ENCODE assay signal across 16 cellular contexts in genomic region chr11:2590951-2591754, GRCh38.
DNase-seq lines count a peak whose midpoint lies in the region; TF ChIP-seq lines count a peak whose summit lies in the region.
"Had no signal": no experiment of that assay in that cellular context is flagged by ENCODE, and none has a peak within 500 bp of the region (broad histone marks: within the 10 kb centered on the region; RNA-seq: fewer than 3 reads in every experiment).

No MANE protein-coding gene starts in this region.

- peak; percentile 23 for DNase-seq in 8988T
- DNase-seq in GM13976 (ENCODE audit: low spot score), result peak; percentile 20
- DNase-seq in dorsolateral prefrontal cortex, result peak; percentile 12 to 90 (median 82)
- no peak for DNase-seq in neural crest cell (ENCODE audit: low read depth, low spot score)
- no peak for DNase-seq in CD14-positive monocyte (ENCODE audit: low spot score)
- DNase-seq in effector memory CD4-positive, alpha-beta T cell, result no peak
- no peak for DNase-seq in NCI-H446 treated with DMSO at 0.1 percent for 48 hours (lab: John Stamatoyannopoulos, UW)
- DNase-seq in cortex of kidney (lab: John Stamatoyannopoulos, UW), result no peak
- DNase-seq: activated CD4-positive, alpha-beta T cell treated with anti-CD3 and anti-CD28 coated beads, Interleukin-2, amount 10 ng/mL, durations not matched to agents 7 days and 5 days; NCI-H1105; NCI-H524; stimulated activated CD4-positive, alpha-beta T cell treated with anti-CD3 and anti-CD28 coated beads, Interleukin-2, amount 100 ng/mL, for 48 hours; stimulated activated naive CD4-positive, alpha-beta T cell had no signal

- H3K4me1 Mint-ChIP-seq in neural crest cell, result no peaks in the 10 kb centered on the region
- no peaks in the 10 kb centered on the region for H3K4me1 Mint-ChIP-seq in CD14-positive monocyte
- H3K4me1 Mint-ChIP-seq: activated CD4-positive, alpha-beta T cell treated with anti-CD3 and anti-CD28 coated beads, Interleukin-2, amount 10 ng/mL, durations not matched to agents 7 days and 5 days; memory B cell had no signal

- intact Hi-C loops in dorsolateral prefrontal cortex (cut with DNase I) (loop anchor here in 1 of 2 donors (5.0 kb wide), 1 partner anchor 296 kb away; the partner anchor contains the start of gene CDKN1C), CD14-positive monocyte (cut with micrococcal nuclease) (no loop called here)

- peak overlapping the region in 52 of 59 donors; percentile 6 to 89 (median 68) for H3K27ac ChIP-seq in dorsolateral prefrontal cortex
- no peak overlapping the region for H3K27ac ChIP-seq in effector memory CD4-positive, alpha-beta T cell (ENCODE audit: insufficient read depth, low read length, poor library complexity, severe bottlenecking)
- H3K27ac ChIP-seq: Peyer's patch had no signal

- TF ChIP-seq CTCF in GM13976 (IDR thresholded peaks at IDR 0.05; ENCODE audit: borderline replicate concordance, control extremely low read depth, extremely low read depth, insufficient read depth, missing control alignments) (no peak), dorsolateral prefrontal cortex (IDR thresholded peaks at IDR 0.05 in 54 of 56, conservative IDR thresholded peaks at IDR 0.05 in 2 of 56; ENCODE audit: low read depth in 1 of 56, partially characterized antibody in 56 of 56) (peak in 1 of 56 donors; percentile 19), neural crest cell (conservative IDR thresholded peaks at IDR 0.05) (no peak), CD14-positive monocyte (IDR thresholded peaks at IDR 0.05) (no peak)

- H3K27ac Mint-ChIP-seq in neural crest cell (ENCODE audit: unreplicated experiment), result peak overlapping the region; percentile 67
- no peak overlapping the region for H3K27ac Mint-ChIP-seq in CD14-positive monocyte
- H3K27ac Mint-ChIP-seq: activated CD4-positive, alpha-beta T cell treated with anti-CD3 and anti-CD28 coated beads, Interleukin-2, amount 10 ng/mL, durations not matched to agents 7 days and 5 days; memory B cell; T-helper 17 cell had no signal

- peaks cover 0 to 3% (median 0%) of the 10 kb centered on the region in 45 donors for H3K27me3 ChIP-seq in dorsolateral prefrontal cortex
- H3K27me3 ChIP-seq in effector memory CD4-positive, alpha-beta T cell (replicated peaks; ENCODE audit: control insufficient read depth, insufficient read depth, low read length, poor library complexity, severe bottlenecking), result no peaks in the 10 kb centered on the region
- H3K27me3 ChIP-seq: Peyer's patch had no signal

- H3K4me1 ChIP-seq in effector memory CD4-positive, alpha-beta T cell (ENCODE audit: control insufficient read depth, insufficient read depth, low read length, poor library complexity, severe bottlenecking), result no peaks in the 10 kb centered on the region
- H3K4me1 ChIP-seq: Peyer's patch had no signal

- H3K36me3 Mint-ChIP-seq in neural crest cell (ENCODE audit: low read depth), result no peaks in the 10 kb centered on the region
- H3K36me3 Mint-ChIP-seq in CD14-positive monocyte, result peaks cover 72 to 77% of the 10 kb centered on the region in 2 donors

- H3K9me3 ChIP-seq in effector memory CD4-positive, alpha-beta T cell (ENCODE audit: control insufficient read depth, low read length), result no peaks in the 10 kb centered on the region
- H3K9me3 ChIP-seq: Peyer's patch had no signal

- H3K4me3 ChIP-seq in dorsolateral prefrontal cortex, result peak overlapping the region in 45 of 59 donors; percentile 1 to 56 (median 29)
- H3K4me3 ChIP-seq in effector memory CD4-positive, alpha-beta T cell (ENCODE audit: insufficient read depth, low read depth, low read length, poor library complexity, severe bottlenecking), result no peak overlapping the region
- H3K4me3 ChIP-seq: Peyer's patch had no signal

- peaks cover 24% of the 10 kb centered on the region for H3K36me3 ChIP-seq in effector memory CD4-positive, alpha-beta T cell (ENCODE audit: control insufficient read depth, insufficient read depth, low read length)
- H3K36me3 ChIP-seq: Peyer's patch had no signal

- in situ Hi-C loops in GM13976 (cut with MboI; ENCODE audit: low sequenced_read_pairs, unreplicated experiment), result no loop called here

- H3K9me3 Mint-ChIP-seq in neural crest cell (peaks cover 4% of the 10 kb centered on the region), CD14-positive monocyte (peaks cover 0 to 8% (median 3%) of the 10 kb centered on the region in 7 donors)
- H3K9me3 Mint-ChIP-seq: activated CD4-positive, alpha-beta T cell treated with anti-CD3 and anti-CD28 coated beads, Interleukin-2, amount 10 ng/mL, durations not matched to agents 7 days and 5 days had no signal

- no peak overlapping the region for H3K4me3 Mint-ChIP-seq in neural crest cell
- no peak overlapping the region for H3K4me3 Mint-ChIP-seq in CD14-positive monocyte
- H3K4me3 Mint-ChIP-seq: activated CD4-positive, alpha-beta T cell treated with anti-CD3 and anti-CD28 coated beads, Interleukin-2, amount 10 ng/mL, durations not matched to agents 7 days and 5 days; memory B cell; T-helper 17 cell had no signal

- peaks cover 3% of the 10 kb centered on the region for H3K27me3 Mint-ChIP-seq in neural crest cell (ENCODE audit: low read depth)
- peaks cover 0 to 3% (median 0%) of the 10 kb centered on the region in 3 donors for H3K27me3 Mint-ChIP-seq in CD14-positive monocyte (ENCODE audit: low read depth in 3 of 3)
- H3K27me3 Mint-ChIP-seq: activated CD4-positive, alpha-beta T cell treated with anti-CD3 and anti-CD28 coated beads, Interleukin-2, amount 10 ng/mL, durations not matched to agents 7 days and 5 days; memory B cell; T-helper 17 cell had no signal

Comparison
In these comparisons a context has a peak if more than half of its experiments do, and no peak if none do; other contexts are left out.
1. DNase-seq: peak in 8988T (single experiment), GM13976 (single experiment) and dorsolateral prefrontal cortex (10 of 10); none in neural crest cell (single experiment), CD14-positive monocyte (single experiment), effector memory CD4-positive, alpha-beta T cell (0 of 3), NCI-H446 treated with DMSO at 0.1 percent for 48 hours (single experiment) and cortex of kidney (single experiment).